ENCODE assay signal across 19 cellular contexts in genomic region chr3:34864011-34864410, GRCh38.
DNase-seq lines count a peak whose midpoint lies in the region; ATAC-seq and TF ChIP-seq lines count a peak whose summit lies in the region.
"Had no signal": no experiment of that assay in that cellular context is flagged by ENCODE, and none has a peak within 500 bp of the region (broad histone marks: within the 10 kb centered on the region; RNA-seq: fewer than 3 reads in every experiment).

No MANE protein-coding gene starts in this region.

- H3K9me2 ChIP-seq in GM23338 (ENCODE audit: insufficient read depth) (no peaks in the 10 kb centered on the region), PC-3 (replicated peaks; ENCODE audit: low read length) (no peaks in the 10 kb centered on the region)

- H3K27ac ChIP-seq in GM23338 (ENCODE audit: low read depth) (no peak overlapping the region), PC-3 (ENCODE audit: low read length) (no peak overlapping the region), brain microvascular endothelial cell (no peak overlapping the region)

- no peak overlapping the region for H3K4me3 ChIP-seq in GM23338
- no peak overlapping the region for H3K4me3 ChIP-seq in PC-3 (ENCODE audit: low read length)
- H3K4me3 ChIP-seq in brain microvascular endothelial cell (ENCODE audit: low read depth, low read length): no peak overlapping the region
- H3K4me3 ChIP-seq: K562 had no signal

- H3K36me3 ChIP-seq in GM23338 (ENCODE audit: insufficient read depth) (no peaks in the 10 kb centered on the region), PC-3 (ENCODE audit: low read depth, low read length) (no peaks in the 10 kb centered on the region), brain microvascular endothelial cell (replicated peaks) (no peaks in the 10 kb centered on the region)

- H3K9me3 Mint-ChIP-seq in GM23338: no peaks in the 10 kb centered on the region; the same call in 2 of the 3 replicates
- peaks cover 0 to 4% (median 0%) of the 10 kb centered on the region in 3 donors for H3K9me3 Mint-ChIP-seq in T-cell
- H3K9me3 Mint-ChIP-seq: CD8-positive, alpha-beta T cell had no signal

- H3K4me3 Mint-ChIP-seq in GM23338 (no peak overlapping the region), T-cell (no peak overlapping the region)
- H3K4me3 Mint-ChIP-seq: B cell; CD8-positive, alpha-beta T cell had no signal

- 0 out of 2 replicates have a peak overlapping the region, but pooled peaks have one; percentile 19 for H2AFZ ChIP-seq in GM23338
- no peak overlapping the region for H2AFZ ChIP-seq in PC-3 (ENCODE audit: low read length)

- no peak for DNase-seq in GM23338 (ENCODE audit: low spot score)
- DNase-seq in PC-3: no peak
- peak; percentile 11 for DNase-seq in brain microvascular endothelial cell
- peak; percentile 38 for DNase-seq in kidney tubule cell (ENCODE audit: low spot score)
- no peak for DNase-seq in NCI-H526 treated with DMSO at 0.1 percent for 48 hours (lab: John Stamatoyannopoulos, UW)
- no peak for DNase-seq in ecto neural progenitor cell (ENCODE audit: low spot score)
- DNase-seq in T-cell: no peak
- DNase-seq: CD8-positive, alpha-beta T cell; DND-41; NCI-H1105; NCI-H1694 treated with DMSO at 0.1 percent for 48 hours; NCI-H345; NCI-H69; SHP77 had no signal

- TF ChIP-seq CTCF in GM23338 (conservative IDR thresholded peaks at IDR 0.05; ENCODE audit: low read depth in 2 of 2) (no peak), PC-3 (conservative IDR thresholded peaks at IDR 0.05; ENCODE audit: low read depth, low read length) (no peak), brain microvascular endothelial cell (IDR thresholded peaks at IDR 0.05; ENCODE audit: low read depth, low read length, missing control alignments) (no peak)

- CTCF ChIA-PET in PC-3 (lab: Charles Lee): no interaction called here
- CTCF ChIA-PET in T-cell (lab: Charles Lee): no interaction called here

- H3K4me1 Mint-ChIP-seq in GM23338 (peaks cover 24% of the 10 kb centered on the region), T-cell (no peaks in the 10 kb centered on the region)

- H3K27ac Mint-ChIP-seq in GM23338: no peak overlapping the region
- no peak overlapping the region for H3K27ac Mint-ChIP-seq in T-cell
- H3K27ac Mint-ChIP-seq: B cell; CD8-positive, alpha-beta T cell had no signal

- H3K27me3 Mint-ChIP-seq in GM23338 (ENCODE audit: insufficient read depth, low read depth, poor library complexity): no peaks in the 10 kb centered on the region
- no peaks in the 10 kb centered on the region for H3K27me3 Mint-ChIP-seq in T-cell
- H3K27me3 Mint-ChIP-seq: B cell had no signal

- 0 out of 2 replicates have a peak, but pooled peaks cover 15% of the 10 kb centered on the region for H3K9me3 ChIP-seq in PC-3 (ENCODE audit: low read length)

- H3F3A ChIP-seq in GM23338 (replicated peaks; ENCODE audit: low read depth): no peaks in the 10 kb centered on the region
- no peaks in the 10 kb centered on the region for H3F3A ChIP-seq in PC-3 (ENCODE audit: low read length, unreplicated experiment)

- H4K20me1 ChIP-seq in GM23338 (replicated peaks; ENCODE audit: insufficient read depth): no peaks in the 10 kb centered on the region
- H4K20me1 ChIP-seq in PC-3 (ENCODE audit: low read length): no peaks in the 10 kb centered on the region

- H3K79me2 ChIP-seq in GM23338 (replicated peaks; ENCODE audit: insufficient read depth) (no peaks in the 10 kb centered on the region), PC-3 (ENCODE audit: low read length) (no peaks in the 10 kb centered on the region)

- H3K4me2 ChIP-seq in GM23338: no peak overlapping the region
- H3K4me2 ChIP-seq in PC-3 (ENCODE audit: low read length): no peak overlapping the region

- POLR2A ChIA-PET in PC-3 (lab: Charles Lee; ENCODE audit: unreplicated experiment) (no interaction called here), T-cell (lab: Charles Lee) (no interaction called here)

- H3K4me1 ChIP-seq in GM23338 (ENCODE audit: insufficient read depth) (peaks cover 6% of the 10 kb centered on the region), PC-3 (ENCODE audit: insufficient read depth, low read length) (no peaks in the 10 kb centered on the region)

- in situ Hi-C loops in brain microvascular endothelial cell (cut with HindIII; ENCODE audit: low pct_ligation_motif_present, low sequenced_read_pairs): no loop called here

- H3K9ac ChIP-seq in PC-3 (ENCODE audit: low read length): no peak overlapping the region

- H3K36me3 Mint-ChIP-seq in GM23338 (ENCODE audit: low read depth): no peaks in the 10 kb centered on the region
- no peaks in the 10 kb centered on the region for H3K36me3 Mint-ChIP-seq in T-cell
- H3K36me3 Mint-ChIP-seq: CD8-positive, alpha-beta T cell had no signal

- H3K27me3 ChIP-seq in GM23338 (ENCODE audit: insufficient read depth) (no peaks in the 10 kb centered on the region), PC-3 (ENCODE audit: low read length) (no peaks in the 10 kb centered on the region), brain microvascular endothelial cell (replicated peaks) (no peaks in the 10 kb centered on the region)

- ATAC-seq in GM23338 (no peak), PC-3 (peak; percentile 82), T-cell (replicated peaks in 1 of 4) (no peak), HG02763 (IDR thresholded peaks at IDR 0.05; ENCODE audit: unreplicated experiment) (no peak)
- ATAC-seq: CD8-positive, alpha-beta T cell; HCT116; K562; Panc1 had no signal

- intact Hi-C loops in PC-3 (cut with micrococcal nuclease): no loop called here

- no TSS peak for BruUV-seq in PC-3 (replicated peaks; lab: Mats Ljungman, UMichigan)

TF ChIP-seq in GM23338, 12 proteins besides CTCF, POLR2A, EP300 and RAD21 (continues in another document):
- no peak for TF ChIP-seq JUNB (IDR thresholded peaks at IDR 0.05; ENCODE audit: unreplicated experiment)
- no peak for TF ChIP-seq NANOG (IDR thresholded peaks at IDR 0.05; ENCODE audit: borderline replicate concordance)
- TF ChIP-seq ZNF114 (CRISPR knock-in tag; IDR thresholded peaks at IDR 0.05): no peak
- no peak for TF ChIP-seq CREB1 (CRISPR knock-in tag; IDR thresholded peaks at IDR 0.05; ENCODE audit: low read depth)
- TF ChIP-seq EZH2 (IDR thresholded peaks at IDR 0.05; ENCODE audit: low read depth, unreplicated experiment): no peak
- no peak for TF ChIP-seq POLR2AphosphoS5 (IDR thresholded peaks at IDR 0.05; ENCODE audit: low read depth)
- TF ChIP-seq REST (IDR thresholded peaks at IDR 0.05; ENCODE audit: unreplicated experiment): no peak
- TF ChIP-seq ETS1 (IDR thresholded peaks at IDR 0.05): no peak
- no peak for TF ChIP-seq ZNF331 (CRISPR knock-in tag; IDR thresholded peaks at IDR 0.05; ENCODE audit: low read depth)
- no peak for TF ChIP-seq STAT1 (IDR thresholded peaks at IDR 0.05; ENCODE audit: unreplicated experiment)

Comparison
In these comparisons a context has a peak if more than half of its experiments do, and no peak if none do; other contexts are left out.
1. DNase-seq: peak in brain microvascular endothelial cell (single experiment) and kidney tubule cell (single experiment); none in GM23338 (single experiment), PC-3 (single experiment), NCI-H526 treated with DMSO at 0.1 percent for 48 hours (single experiment), ecto neural progenitor cell (single experiment) and T-cell (0 of 34).